In genomic region chr11:57675176-57675941, GRCh38 we compare ENCODE assay signal across 15 cellular contexts. TPM values are rescaled to one million over a fixed set of nuclear protein-coding genes. Genes with fewer than 3 reads are reported as not detected.
DNase-seq lines count a peak whose midpoint lies in the region; ATAC-seq and TF ChIP-seq lines count a peak whose summit lies in the region.
"Had no signal": no experiment of that assay in that cellular context is flagged by ENCODE, and none has a peak within 500 bp of the region (broad histone marks: within the 10 kb centered on the region; RNA-seq: fewer than 3 reads in every experiment).

No MANE protein-coding gene starts in this region.

- no peaks in the 10 kb centered on the region for H3K27me3 ChIP-seq in CD4-positive, alpha-beta T cell (ENCODE audit: control insufficient read depth, insufficient read depth, low read length)
- H3K27me3 ChIP-seq: cardiac muscle cell had no signal

- peaks cover 82% of the 10 kb centered on the region for H3K4me1 Mint-ChIP-seq in CD4-positive, alpha-beta T cell (ENCODE audit: low read depth)
- H3K4me1 Mint-ChIP-seq in activated naive CD8-positive, alpha-beta T cell treated with anti-CD3 and anti-CD28 coated beads for 36 hours, result peaks cover 78% of the 10 kb centered on the region
- peaks cover 29% of the 10 kb centered on the region for H3K4me1 Mint-ChIP-seq in nephron progenitor cell

- H3K4me3 Mint-ChIP-seq in CD4-positive, alpha-beta T cell, result peak overlapping the region; percentile 3
- no peak overlapping the region for H3K4me3 Mint-ChIP-seq in activated naive CD8-positive, alpha-beta T cell treated with anti-CD3 and anti-CD28 coated beads for 36 hours
- no peak overlapping the region for H3K4me3 Mint-ChIP-seq in nephron progenitor cell
- H3K4me3 Mint-ChIP-seq: activated CD8-positive, alpha-beta T cell treated with anti-CD3 and anti-CD28 coated beads, Interleukin-2, amount 10 ng/mL, durations not matched to agents 7 days and 5 days; activated naive CD4-positive, alpha-beta T cell treated with anti-CD3 and anti-CD28 coated beads for 36 hours had no signal

- POLR2A ChIA-PET in CD4-positive, alpha-beta T cell (lab: Charles Lee), result interaction anchor here (1.3 kb wide), 1 partner anchor 9 kb away, joined by 3 read pairs; no protein-coding TSS in a partner anchor
- POLR2A ChIA-PET in RWPE1 (lab: Yijun Ruan, JAX; ENCODE audit: low non-redundant PET), result no interaction called here

- no peaks in the 10 kb centered on the region for H3K27me3 Mint-ChIP-seq in CD4-positive, alpha-beta T cell
- H3K27me3 Mint-ChIP-seq in activated naive CD8-positive, alpha-beta T cell treated with anti-CD3 and anti-CD28 coated beads for 36 hours, result no peaks in the 10 kb centered on the region
- H3K27me3 Mint-ChIP-seq in nephron progenitor cell (ENCODE audit: low read depth, poor library complexity), result peaks cover 2% of the 10 kb centered on the region

- peaks cover 69% of the 10 kb centered on the region for H3K36me3 Mint-ChIP-seq in CD4-positive, alpha-beta T cell (ENCODE audit: low read depth)
- peaks cover 43% of the 10 kb centered on the region for H3K36me3 Mint-ChIP-seq in activated naive CD8-positive, alpha-beta T cell treated with anti-CD3 and anti-CD28 coated beads for 36 hours
- H3K36me3 Mint-ChIP-seq in nephron progenitor cell (ENCODE audit: low read depth), result peaks cover 51% of the 10 kb centered on the region

- no peak for DNase-seq in CD4-positive, alpha-beta T cell
- DNase-seq in GM10266 (ENCODE audit: extremely low spot score) (no peak), nephron progenitor cell (no peak), NCI-H774 (lab: John Stamatoyannopoulos, UW) (no peak), RWPE1 (ENCODE audit: low spot score) (no peak), OCI-M1 (lab: John Stamatoyannopoulos, UW) (no peak)
- DNase-seq in activated naive CD8-positive, alpha-beta T cell treated with anti-CD3 and anti-CD28 coated beads for 36 hours, result no peak
- DNase-seq: activated CD8-positive, alpha-beta T cell treated with anti-CD3 and anti-CD28 coated beads, Interleukin-2, amount 10 ng/mL, durations not matched to agents 7 days and 5 days; activated naive CD4-positive, alpha-beta T cell treated with anti-CD3 and anti-CD28 coated beads for 36 hours; GF-D8; NCI-H1048; NK-92 treated with Interleukin-12 subunit alpha and Interleukin-12 subunit beta, amount 100 ng/mL, for 24 hours; posterior cingulate gyrus; SHP77 had no signal

- H3K9me3 ChIP-seq in CD4-positive, alpha-beta T cell (ENCODE audit: control insufficient read depth, low read length), result no peaks in the 10 kb centered on the region

- H3K9me3 Mint-ChIP-seq in CD4-positive, alpha-beta T cell, result no peaks in the 10 kb centered on the region
- H3K9me3 Mint-ChIP-seq in activated naive CD8-positive, alpha-beta T cell treated with anti-CD3 and anti-CD28 coated beads for 36 hours, result no peaks in the 10 kb centered on the region
- H3K9me3 Mint-ChIP-seq in nephron progenitor cell, result no peaks in the 10 kb centered on the region
- H3K9me3 Mint-ChIP-seq: activated naive CD4-positive, alpha-beta T cell treated with anti-CD3 and anti-CD28 coated beads for 36 hours had no signal

- H3K27ac Mint-ChIP-seq in CD4-positive, alpha-beta T cell, result peak overlapping the region; percentile 69
- H3K27ac Mint-ChIP-seq in activated naive CD8-positive, alpha-beta T cell treated with anti-CD3 and anti-CD28 coated beads for 36 hours, result peak overlapping the region; percentile 13
- H3K27ac Mint-ChIP-seq in nephron progenitor cell, result peak overlapping the region; percentile 63
- H3K27ac Mint-ChIP-seq: activated CD8-positive, alpha-beta T cell treated with anti-CD3 and anti-CD28 coated beads, Interleukin-2, amount 10 ng/mL, durations not matched to agents 7 days and 5 days had no signal

- no peak for TF ChIP-seq CTCF in CD4-positive, alpha-beta T cell (IDR thresholded peaks at IDR 0.05)
- TF ChIP-seq CTCF in GM10266 (IDR thresholded peaks at IDR 0.05; ENCODE audit: control insufficient read depth, insufficient read depth, low read depth, missing control alignments) (peak; percentile 14), nephron progenitor cell (IDR thresholded peaks at IDR 0.05) (no peak), RWPE1 (conservative IDR thresholded peaks at IDR 0.05; ENCODE audit: low read depth) (no peak)

- intact Hi-C loops in CD4-positive, alpha-beta T cell (cut with DNase I, micrococcal nuclease), result no loop called here

- no peak for ATAC-seq in CD4-positive, alpha-beta T cell (ENCODE audit: poor library complexity)

- CTCF ChIA-PET in CD4-positive, alpha-beta T cell (lab: Charles Lee), result interaction anchor here (1.0 to 1.9 kb wide), 2 partner anchors 31 to 125 kb away, joined by 3 to 7 read pairs; no protein-coding TSS in a partner anchor
- CTCF ChIA-PET in RWPE1 (lab: Yijun Ruan, JAX), result interaction anchor here (0.6 kb wide), 1 partner anchor 33 kb away, joined by 3 read pairs; no protein-coding TSS in a partner anchor

- no peak overlapping the region for H3K27ac ChIP-seq in CD4-positive, alpha-beta T cell (ENCODE audit: low read depth, low read length)
- H3K27ac ChIP-seq in RWPE1, result no peak overlapping the region
- H3K27ac ChIP-seq: cardiac muscle cell had no signal

RNA-seq across cellular contexts. Expression of gene ZDHHC5, which starts 7.4 kb away (rescaled TPM):
- 10 to 100 TPM; 59.7 to 61.1 TPM for total RNA-seq in CD4-positive, alpha-beta T cell
- total RNA-seq in activated naive CD8-positive, alpha-beta T cell treated with anti-CD3 and anti-CD28 coated beads for 36 hours, result 10 to 100 TPM; 74.0 to 78.6 TPM

RNA-seq across cellular contexts. Expression of gene CLP1, which starts 17.8 kb away (rescaled TPM):
- 10 to 100 TPM; 21.8 to 24.2 TPM for total RNA-seq in CD4-positive, alpha-beta T cell
- total RNA-seq in activated naive CD8-positive, alpha-beta T cell treated with anti-CD3 and anti-CD28 coated beads for 36 hours, result 10 to 100 TPM; 22.0 to 22.2 TPM

RNA-seq across cellular contexts. Expression of gene YPEL4, which starts 25.6 kb away (rescaled TPM):
- 1 to 10 TPM; 5.6 to 7.3 TPM for total RNA-seq in CD4-positive, alpha-beta T cell
- total RNA-seq in activated naive CD8-positive, alpha-beta T cell treated with anti-CD3 and anti-CD28 coated beads for 36 hours, result under 1 TPM; 0.38 to 0.56 TPM

RNA-seq across cellular contexts. Expression of gene MED19, which starts 36.7 kb away (rescaled TPM):
- 10 to 100 TPM; 13.7 to 14.9 TPM for total RNA-seq in CD4-positive, alpha-beta T cell
- total RNA-seq in activated naive CD8-positive, alpha-beta T cell treated with anti-CD3 and anti-CD28 coated beads for 36 hours, result 10 to 100 TPM; 13.8 to 14.9 TPM

RNA-seq across cellular contexts. Expression of gene TMX2, which starts 37.0 kb away (rescaled TPM):
- 10 to 100 TPM; 30.0 to 30.5 TPM for total RNA-seq in CD4-positive, alpha-beta T cell
- 10 to 100 TPM; 94.9 to 99.1 TPM for total RNA-seq in activated naive CD8-positive, alpha-beta T cell treated with anti-CD3 and anti-CD28 coated beads for 36 hours

Comparison
In these comparisons a context has a peak if more than half of its experiments do, and no peak if none do; other contexts are left out.
1. H3K27ac Mint-ChIP-seq: peak in every context shown above with its lines; median percentile 69 in CD4-positive, alpha-beta T cell; 63 in nephron progenitor cell; 13 in activated naive CD8-positive, alpha-beta T cell treated with anti-CD3 and anti-CD28 coated beads for 36 hours.
2. RNA of gene YPEL4, which starts 25.6 kb away (total RNA-seq): 5.6 to 7.3 TPM in CD4-positive, alpha-beta T cell; 0.38 to 0.56 TPM in activated naive CD8-positive, alpha-beta T cell treated with anti-CD3 and anti-CD28 coated beads for 36 hours; every median in the first group is over 4 times any median in the second.